ENCODE assay signal across 2 cellular contexts in genomic region chr7:158430308-158431034, GRCh38.
TF ChIP-seq lines count a peak whose summit lies in the region.

No MANE protein-coding gene starts in this region.

TF ChIP-seq in K562, 482 proteins besides CTCF, POLR2A, EP300 and RAD21:
- TF ChIP-seq ZNF224 (CRISPR knock-in tag; IDR thresholded peaks at IDR 0.05) (no peak), POU5F1 (IDR thresholded peaks at IDR 0.05; ENCODE audit: borderline replicate concordance, low read depth, low read length, partially characterized antibody) (no peak), IRF1 (CRISPR knock-in tag; IDR thresholded peaks at IDR 0.05; ENCODE audit: borderline replicate concordance) (no peak), MBD1 (CRISPR knock-in tag; IDR thresholded peaks at IDR 0.05) (no peak), THRA (IDR thresholded peaks at IDR 0.05) (no peak), IRF9 (tag; IDR thresholded peaks at IDR 0.05) (no peak), NCOR1 (IDR thresholded peaks at IDR 0.05) (no peak), KDM5B (IDR thresholded peaks at IDR 0.05; ENCODE audit: insufficient replicate concordance, low read depth, low read length) (no peak), NFRKB (IDR thresholded peaks at IDR 0.05; ENCODE audit: low read depth) (no peak), ETV6 (IDR thresholded peaks at IDR 0.05; ENCODE audit: borderline replicate concordance in 1 of 2, low read depth in 2 of 2, low read length in 1 of 2) (no peak), ETV6 (CRISPR knock-in tag; IDR thresholded peaks at IDR 0.05; ENCODE audit: borderline replicate concordance) (no peak), PATZ1 (CRISPR knock-in tag; IDR thresholded peaks at IDR 0.05; ENCODE audit: borderline replicate concordance) (no peak), PURB (CRISPR knock-in tag; IDR thresholded peaks at IDR 0.05; ENCODE audit: low read depth) (no peak), FOXP1 (CRISPR knock-in tag; IDR thresholded peaks at IDR 0.05) (no peak)

TF ChIP-seq in WTC11, 78 proteins besides CTCF, POLR2A, EP300 and RAD21:
- TF ChIP-seq ZNF281 (CRISPR knock-in tag; IDR thresholded peaks at IDR 0.05): no peak
- no peak for TF ChIP-seq TCF7 (CRISPR knock-in tag; IDR thresholded peaks at IDR 0.05; ENCODE audit: low read depth)
- TF ChIP-seq ZSCAN18 (CRISPR knock-in tag; IDR thresholded peaks at IDR 0.05): no peak
- TF ChIP-seq PRRX2 (CRISPR knock-in tag; IDR thresholded peaks at IDR 0.05): no peak
- TF ChIP-seq ZNF416 (CRISPR knock-in tag; IDR thresholded peaks at IDR 0.05): no peak
- TF ChIP-seq PREB (CRISPR knock-in tag; IDR thresholded peaks at IDR 0.05; ENCODE audit: borderline replicate concordance): no peak
- no peak for TF ChIP-seq ZNF396 (CRISPR knock-in tag; IDR thresholded peaks at IDR 0.05; ENCODE audit: borderline replicate concordance)
- TF ChIP-seq JUN (CRISPR knock-in tag; IDR thresholded peaks at IDR 0.05): no peak
- no peak for TF ChIP-seq ZNF138 (CRISPR knock-in tag; conservative IDR thresholded peaks at IDR 0.05)
- TF ChIP-seq ZNF532 (CRISPR knock-in tag; IDR thresholded peaks at IDR 0.05; ENCODE audit: borderline replicate concordance): no peak
- TF ChIP-seq HMGXB4 (CRISPR knock-in tag; IDR thresholded peaks at IDR 0.05): no peak
- TF ChIP-seq KAT7 (CRISPR knock-in tag; IDR thresholded peaks at IDR 0.05; ENCODE audit: borderline replicate concordance): no peak
- TF ChIP-seq TEAD1 (CRISPR knock-in tag; IDR thresholded peaks at IDR 0.05): no peak
